Comparison of ENCODE assay signal across 7 cellular contexts in genomic region chr11:66289548-66290331, GRCh38. TPM values are rescaled to one million over a fixed set of nuclear protein-coding genes. Genes with fewer than 3 reads are reported as not detected.
DNase-seq lines count a peak whose midpoint lies in the region; ATAC-seq and TF ChIP-seq lines count a peak whose summit lies in the region.

No MANE protein-coding gene starts in this region.

- H3K36me3 Mint-ChIP-seq in activated T-helper 2 cell treated with anti-CD3 and anti-CD28 coated beads, Interferon-gamma antibody, Interleukin-2, Interleukin-4, amounts not matched to agents 10 μg/mL and 5 μg/mL and 100 μg/mL, durations not matched to agents 14 hours and 24 hours and 36 hours (ENCODE audit: low read depth) = peaks cover 3% of the 10 kb centered on the region

- no peaks in the 10 kb centered on the region for H3K79me2 ChIP-seq in parathyroid adenoma

- DNase-seq in NOMO-1 treated with dmso at 0.1 percent for 144 hours (lab: John Stamatoyannopoulos, UW; ENCODE audit: unreplicated experiment) (peak; percentile 50), germinal center (ENCODE audit: low spot score) (peak; percentile 79), upper lobe of right lung (peak; percentile 90)
- DNase-seq in activated T-helper 2 cell treated with anti-CD3 and anti-CD28 coated beads, Interferon-gamma antibody, Interleukin-2, Interleukin-4, amounts not matched to agents 10 μg/mL and 5 μg/mL and 100 μg/mL, durations not matched to agents 14 hours and 24 hours and 36 hours (ENCODE audit: low spot score) = peak; percentile 83

- H3K36me3 ChIP-seq in parathyroid adenoma (ENCODE audit: control insufficient read depth, insufficient read depth, low read length) (no peaks in the 10 kb centered on the region), upper lobe of right lung (no peaks in the 10 kb centered on the region)

- H3K4me3 Mint-ChIP-seq in activated T-helper 2 cell treated with anti-CD3 and anti-CD28 coated beads, Interferon-gamma antibody, Interleukin-2, Interleukin-4, amounts not matched to agents 10 μg/mL and 5 μg/mL and 100 μg/mL, durations not matched to agents 14 hours and 24 hours and 36 hours (ENCODE audit: low read depth) = peak overlapping the region; percentile 94

- H3K9me3 Mint-ChIP-seq in activated T-helper 2 cell treated with anti-CD3 and anti-CD28 coated beads, Interferon-gamma antibody, Interleukin-2, Interleukin-4, amounts not matched to agents 10 μg/mL and 5 μg/mL and 100 μg/mL, durations not matched to agents 14 hours and 24 hours and 36 hours = no peaks in the 10 kb centered on the region

- H3K4me2 ChIP-seq in parathyroid adenoma (ENCODE audit: low read length) = peak overlapping the region; percentile 87

- TF ChIP-seq CTCF in parathyroid adenoma (IDR thresholded peaks at IDR 0.05) (no peak), upper lobe of right lung (IDR thresholded peaks at IDR 0.05) (no peak)

- H3K9ac ChIP-seq in parathyroid adenoma = no peak overlapping the region

- H2AFZ ChIP-seq in parathyroid adenoma = peak overlapping the region; percentile 70

- intact Hi-C loops in activated T-helper 2 cell treated with anti-CD3 and anti-CD28 coated beads, Interferon-gamma antibody, Interleukin-2, Interleukin-4, amounts not matched to agents 10 μg/mL and 5 μg/mL and 100 μg/mL, durations not matched to agents 14 hours and 24 hours and 36 hours (cut with micrococcal nuclease) = loop anchor here (1.0 kb wide), 2 partner anchors 21 to 23 kb away; partner anchors contain the start of gene RAB1B
- intact Hi-C loops in upper lobe of right lung (cut with DNase I) = no loop called here

- H3K27ac ChIP-seq in parathyroid adenoma = peak overlapping the region; percentile 91
- peak overlapping the region; percentile 85 for H3K27ac ChIP-seq in upper lobe of right lung

- peak overlapping the region; percentile 88 for H3K27ac Mint-ChIP-seq in activated T-helper 2 cell treated with anti-CD3 and anti-CD28 coated beads, Interferon-gamma antibody, Interleukin-2, Interleukin-4, amounts not matched to agents 10 μg/mL and 5 μg/mL and 100 μg/mL, durations not matched to agents 14 hours and 24 hours and 36 hours

- H3K4me1 ChIP-seq in parathyroid adenoma (no peaks in the 10 kb centered on the region), upper lobe of right lung (peaks cover 22% of the 10 kb centered on the region)

- H3K4me1 Mint-ChIP-seq in activated T-helper 2 cell treated with anti-CD3 and anti-CD28 coated beads, Interferon-gamma antibody, Interleukin-2, Interleukin-4, amounts not matched to agents 10 μg/mL and 5 μg/mL and 100 μg/mL, durations not matched to agents 14 hours and 24 hours and 36 hours (ENCODE audit: low read depth) = peaks cover 14% of the 10 kb centered on the region

- H3K27me3 ChIP-seq in parathyroid adenoma (ENCODE audit: control insufficient read depth, insufficient read depth, low read length) (no peaks in the 10 kb centered on the region), upper lobe of right lung (peaks cover 32% of the 10 kb centered on the region)

- H3K4me3 ChIP-seq in parathyroid adenoma (ENCODE audit: low read depth, low read length) (peak overlapping the region; percentile 84), upper lobe of right lung (peak overlapping the region; percentile 78)

- peaks cover 30% of the 10 kb centered on the region for H3K27me3 Mint-ChIP-seq in activated T-helper 2 cell treated with anti-CD3 and anti-CD28 coated beads, Interferon-gamma antibody, Interleukin-2, Interleukin-4, amounts not matched to agents 10 μg/mL and 5 μg/mL and 100 μg/mL, durations not matched to agents 14 hours and 24 hours and 36 hours (ENCODE audit: low read depth)

- ATAC-seq in GM18517 (IDR thresholded peaks at IDR 0.05; ENCODE audit: unreplicated experiment) (peak; percentile 34), HG02763 (IDR thresholded peaks at IDR 0.05; ENCODE audit: unreplicated experiment) (peak; percentile 37), upper lobe of right lung (peak; percentile 56)

- H3K9me3 ChIP-seq in parathyroid adenoma (ENCODE audit: control insufficient read depth, low read length) (no peaks in the 10 kb centered on the region), upper lobe of right lung (no peaks in the 10 kb centered on the region)

RNA-seq across cellular contexts. Expression of gene YIF1A, which starts 0.8 kb away (rescaled TPM):
- total RNA-seq in activated T-helper 2 cell treated with anti-CD3 and anti-CD28 coated beads, Interferon-gamma antibody, Interleukin-2, Interleukin-4, amounts not matched to agents 10 μg/mL and 5 μg/mL and 100 μg/mL, durations not matched to agents 14 hours and 24 hours and 36 hours = 78.9 and 85.2 TPM in 2 replicates
- 66.9 TPM for total RNA-seq in upper lobe of right lung

RNA-seq across cellular contexts. Expression of gene TMEM151A, which starts 2.0 kb away (rescaled TPM):
- total RNA-seq in activated T-helper 2 cell treated with anti-CD3 and anti-CD28 coated beads, Interferon-gamma antibody, Interleukin-2, Interleukin-4, amounts not matched to agents 10 μg/mL and 5 μg/mL and 100 μg/mL, durations not matched to agents 14 hours and 24 hours and 36 hours = not detected in 2 replicates
- 0.41 TPM for total RNA-seq in upper lobe of right lung

RNA-seq across cellular contexts. Expression of gene CNIH2, which starts 11.8 kb away (rescaled TPM):
- total RNA-seq in activated T-helper 2 cell treated with anti-CD3 and anti-CD28 coated beads, Interferon-gamma antibody, Interleukin-2, Interleukin-4, amounts not matched to agents 10 μg/mL and 5 μg/mL and 100 μg/mL, durations not matched to agents 14 hours and 24 hours and 36 hours = 0.91 and 1.5 TPM in 2 replicates
- 1.6 TPM for total RNA-seq in upper lobe of right lung

RNA-seq across cellular contexts. Expression of gene RAB1B, which starts 21.3 kb away (rescaled TPM):
- 134 and 139 TPM in 2 replicates for total RNA-seq in activated T-helper 2 cell treated with anti-CD3 and anti-CD28 coated beads, Interferon-gamma antibody, Interleukin-2, Interleukin-4, amounts not matched to agents 10 μg/mL and 5 μg/mL and 100 μg/mL, durations not matched to agents 14 hours and 24 hours and 36 hours
- total RNA-seq in upper lobe of right lung = 138 TPM

RNA-seq across cellular contexts. Expression of gene CD248, which starts 27.1 kb away (rescaled TPM):
- total RNA-seq in activated T-helper 2 cell treated with anti-CD3 and anti-CD28 coated beads, Interferon-gamma antibody, Interleukin-2, Interleukin-4, amounts not matched to agents 10 μg/mL and 5 μg/mL and 100 μg/mL, durations not matched to agents 14 hours and 24 hours and 36 hours = not detected in 2 replicates
- total RNA-seq in upper lobe of right lung = 10.0 TPM

Comparison
In these comparisons a context has a peak if more than half of its experiments do, and no peak if none do; other contexts are left out.
1. Peak in every context shown above with its lines: DNase-seq, ATAC-seq, H3K4me3 ChIP-seq and H3K27ac ChIP-seq.